In genomic region chr4:14892563-14892962, GRCh38 we compare ENCODE assay signal across 32 cellular contexts.
"Had no signal": no experiment of that assay in that cellular context is flagged by ENCODE, and none has a peak within 500 bp of the region (broad histone marks: within the 10 kb centered on the region; RNA-seq: fewer than 3 reads in every experiment).

No MANE protein-coding gene starts in this region.

- H3K27ac ChIP-seq: ascending aorta, cardiac muscle cell, VCaP had no signal

- H3K36me3 ChIP-seq: ascending aorta, cardiac muscle cell had no signal

- FAIRE-seq: bronchial epithelial cell, TTC549 had no signal

- H3K9me3 ChIP-seq: ascending aorta had no signal

- H3K4me1 ChIP-seq: ascending aorta had no signal

- ATAC-seq: activated CD8-positive, alpha-beta T cell treated with anti-CD3 and anti-CD28 coated beads for 36 hours; activated naive CD8-positive, alpha-beta T cell treated with anti-CD3 and anti-CD28 coated beads, Interleukin-2, amount 50 U/mL, for 24 hours; activated T-cell treated with anti-CD3 and anti-CD28 coated beads, Interleukin-2, amount 50 U/mL, for 4 hours; activated T-cell treated with anti-CD3 and anti-CD28 coated beads, Interleukin-2, amount 50 U/mL, for 72 hours; activated T-helper 17 cell treated with anti-CD3 and anti-CD28 coated beads, Interleukin-2, amount 50 U/mL, for 72 hours had no signal

- H3K27me3 ChIP-seq: ascending aorta, cardiac muscle cell had no signal

- H3K4me3 ChIP-seq: ascending aorta, cardiac muscle cell had no signal

- DNase-seq: activated B cell treated with CpG ODN at 0.5 μM for 24 hours; activated CD4-positive, alpha-beta memory T cell treated with anti-CD3 and anti-CD28 coated beads for 36 hours; activated CD4-positive, alpha-beta T cell treated with anti-CD3 and anti-CD28 coated beads for 4 hours; activated CD4-positive, alpha-beta T cell treated with anti-CD3 and anti-CD28 coated beads, Interleukin-2, amount 10 ng/mL, durations not matched to agents 24 days and 14 days; activated CD4-positive, alpha-beta T cell treated with anti-CD3 and anti-CD28 coated beads, Interleukin-2, amount 50 U/mL, for 1 hour; activated CD4-positive, alpha-beta T cell treated with anti-CD3 and anti-CD28 coated beads, Interleukin-2, amount 50 U/mL, for 4 hours; activated CD4-positive, CD25-positive, alpha-beta regulatory T cell treated with anti-CD3 and anti-CD28 coated beads, Interleukin-2, amount 50 U/mL, for 72 hours; activated CD8-positive, alpha-beta memory T cell treated with anti-CD3 and anti-CD28 coated beads, Interleukin-2, amount 50 U/mL, for 4 hours; activated CD8-positive, alpha-beta T cell treated with anti-CD3 and anti-CD28 coated beads for 36 hours; activated effector memory CD4-positive, alpha-beta T cell treated with anti-CD3 and anti-CD28 coated beads, Interleukin-2, amount 50 U/mL, for 16 hours; activated gamma-delta T cell treated with Interleukin-2 at 50 U/mL for 16 hours; activated naive CD4-positive, alpha-beta T cell; activated naive CD4-positive, alpha-beta T cell treated with anti-CD3 and anti-CD28 coated beads for 36 hours; activated naive CD8-positive, alpha-beta T cell treated with anti-CD3 and anti-CD28 coated beads, Interleukin-2, amount 10 ng/mL, durations not matched to agents 7 days and 5 days; activated naive CD8-positive, alpha-beta T cell treated with anti-CD3 and anti-CD28 coated beads, Interleukin-2, amount 50 U/mL, for 24 hours; activated T-cell treated with anti-CD3 and anti-CD28 coated beads for 4 hours; activated T-cell treated with anti-CD3 and anti-CD28 coated beads, Interleukin-2, amount 50 U/mL, for 1 hour; activated T-cell treated with anti-CD3 and anti-CD28 coated beads, Interleukin-2, amount 50 U/mL, for 4 hours; activated T-cell treated with anti-CD3 and anti-CD28 coated beads, Interleukin-2, amount 50 U/mL, for 72 hours; amygdala; anterior cingulate cortex; caudate nucleus; cerebellar nuclear complex; T-helper 1 cell; T-helper 2 cell; T-helper 9 cell had no signal
